In the genomic region with DNA sequence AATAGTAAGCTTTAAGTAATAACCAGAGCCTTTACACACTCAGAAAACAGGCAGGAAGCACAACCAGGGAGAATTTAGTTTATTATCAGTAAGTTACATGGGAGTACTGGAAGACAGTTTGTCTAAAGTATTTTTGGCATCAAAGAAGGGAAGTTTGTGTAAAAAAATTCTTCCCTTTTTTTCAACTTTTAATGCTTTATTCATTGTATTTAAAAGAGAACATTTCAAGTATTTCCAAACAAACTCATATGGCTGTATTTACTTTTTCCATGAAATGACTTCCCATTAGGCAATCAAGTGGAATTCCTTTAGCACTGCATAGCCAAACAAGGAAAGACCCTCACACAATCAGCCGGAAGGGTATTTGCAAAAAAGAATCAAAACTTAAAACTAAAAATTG, we compare ENCODE assay signal across 1 cellular context.
A peak's percentile ranks its signal among the peaks of the same experiment; 100 is the strongest.
TF ChIP-seq lines count a peak whose summit lies in the region.

No MANE protein-coding gene starts in this region.

TF ChIP-seq in HepG2, 621 proteins besides CTCF, POLR2A, EP300 and RAD21 (continued from another document and continues in another):
- TF ChIP-seq, protein P1, sequence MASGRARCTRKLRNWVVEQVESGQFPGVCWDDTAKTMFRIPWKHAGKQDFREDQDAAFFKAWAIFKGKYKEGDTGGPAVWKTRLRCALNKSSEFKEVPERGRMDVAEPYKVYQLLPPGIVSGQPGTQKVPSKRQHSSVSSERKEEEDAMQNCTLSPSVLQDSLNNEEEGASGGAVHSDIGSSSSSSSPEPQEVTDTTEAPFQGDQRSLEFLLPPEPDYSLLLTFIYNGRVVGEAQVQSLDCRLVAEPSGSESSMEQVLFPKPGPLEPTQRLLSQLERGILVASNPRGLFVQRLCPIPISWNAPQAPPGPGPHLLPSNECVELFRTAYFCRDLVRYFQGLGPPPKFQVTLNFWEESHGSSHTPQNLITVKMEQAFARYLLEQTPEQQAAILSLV (CRISPR knock-in tag; IDR thresholded peaks at IDR 0.05; ENCODE audit: borderline replicate concordance) = no peak
- TF ChIP-seq CERS6 (CRISPR knock-in tag; IDR thresholded peaks at IDR 0.05) = no peak
- no peak for TF ChIP-seq ZNF552 (CRISPR knock-in tag; IDR thresholded peaks at IDR 0.05; ENCODE audit: borderline replicate concordance)
- TF ChIP-seq, protein P2, sequence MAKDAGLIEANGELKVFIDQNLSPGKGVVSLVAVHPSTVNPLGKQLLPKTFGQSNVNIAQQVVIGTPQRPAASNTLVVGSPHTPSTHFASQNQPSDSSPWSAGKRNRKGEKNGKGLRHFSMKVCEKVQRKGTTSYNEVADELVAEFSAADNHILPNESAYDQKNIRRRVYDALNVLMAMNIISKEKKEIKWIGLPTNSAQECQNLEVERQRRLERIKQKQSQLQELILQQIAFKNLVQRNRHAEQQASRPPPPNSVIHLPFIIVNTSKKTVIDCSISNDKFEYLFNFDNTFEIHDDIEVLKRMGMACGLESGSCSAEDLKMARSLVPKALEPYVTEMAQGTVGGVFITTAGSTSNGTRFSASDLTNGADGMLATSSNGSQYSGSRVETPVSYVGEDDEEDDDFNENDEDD (CRISPR knock-in tag; IDR thresholded peaks at IDR 0.05; ENCODE audit: borderline replicate concordance) = no peak
- no peak for TF ChIP-seq NFYB (CRISPR knock-in tag; IDR thresholded peaks at IDR 0.05)
- no peak for TF ChIP-seq ZNF530 (CRISPR knock-in tag; IDR thresholded peaks at IDR 0.05; ENCODE audit: low read depth)
- TF ChIP-seq GPN1 (CRISPR knock-in tag; IDR thresholded peaks at IDR 0.05; ENCODE audit: borderline replicate concordance) = no peak
- TF ChIP-seq ZNF841 (CRISPR knock-in tag; IDR thresholded peaks at IDR 0.05; ENCODE audit: borderline replicate concordance) = no peak
- no peak for TF ChIP-seq ZNF318 (CRISPR knock-in tag; IDR thresholded peaks at IDR 0.05)
- no peak for TF ChIP-seq SKI (IDR thresholded peaks at IDR 0.05; ENCODE audit: partially characterized antibody)
- no peak for TF ChIP-seq SNRNP70 (IDR thresholded peaks at IDR 0.05; ENCODE audit: low read depth, low read length)
- no peak for TF ChIP-seq PHF20 (CRISPR knock-in tag; IDR thresholded peaks at IDR 0.05)
- TF ChIP-seq BCL6 (CRISPR knock-in tag; IDR thresholded peaks at IDR 0.05) = peak; percentile 73
- TF ChIP-seq, protein P3, sequence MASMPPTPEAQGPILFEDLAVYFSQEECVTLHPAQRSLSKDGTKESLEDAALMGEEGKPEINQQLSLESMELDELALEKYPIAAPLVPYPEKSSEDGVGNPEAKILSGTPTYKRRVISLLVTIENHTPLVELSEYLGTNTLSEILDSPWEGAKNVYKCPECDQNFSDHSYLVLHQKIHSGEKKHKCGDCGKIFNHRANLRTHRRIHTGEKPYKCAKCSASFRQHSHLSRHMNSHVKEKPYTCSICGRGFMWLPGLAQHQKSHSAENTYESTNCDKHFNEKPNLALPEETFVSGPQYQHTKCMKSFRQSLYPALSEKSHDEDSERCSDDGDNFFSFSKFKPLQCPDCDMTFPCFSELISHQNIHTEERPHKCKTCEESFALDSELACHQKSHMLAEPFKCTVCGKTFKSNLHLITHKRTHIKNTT (CRISPR knock-in tag; IDR thresholded peaks at IDR 0.05) = no peak
- no peak for TF ChIP-seq NCOA5 (CRISPR knock-in tag; IDR thresholded peaks at IDR 0.05)
- TF ChIP-seq ZFP90 (CRISPR knock-in tag; IDR thresholded peaks at IDR 0.05; ENCODE audit: borderline replicate concordance) = no peak
- TF ChIP-seq, protein P4, sequence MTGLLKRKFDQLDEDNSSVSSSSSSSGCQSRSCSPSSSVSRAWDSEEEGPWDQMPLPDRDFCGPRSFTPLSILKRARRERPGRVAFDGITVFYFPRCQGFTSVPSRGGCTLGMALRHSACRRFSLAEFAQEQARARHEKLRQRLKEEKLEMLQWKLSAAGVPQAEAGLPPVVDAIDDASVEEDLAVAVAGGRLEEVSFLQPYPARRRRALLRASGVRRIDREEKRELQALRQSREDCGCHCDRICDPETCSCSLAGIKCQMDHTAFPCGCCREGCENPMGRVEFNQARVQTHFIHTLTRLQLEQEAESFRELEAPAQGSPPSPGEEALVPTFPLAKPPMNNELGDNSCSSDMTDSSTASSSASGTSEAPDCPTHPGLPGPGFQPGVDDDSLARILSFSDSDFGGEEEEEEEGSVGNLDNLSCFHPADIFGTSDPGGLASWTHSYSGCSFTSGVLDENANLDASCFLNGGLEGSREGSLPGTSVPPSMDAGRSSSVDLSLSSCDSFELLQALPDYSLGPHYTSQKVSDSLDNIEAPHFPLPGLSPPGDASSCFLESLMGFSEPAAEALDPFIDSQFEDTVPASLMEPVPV (CRISPR knock-in tag; IDR thresholded peaks at IDR 0.05) = no peak
- no peak for TF ChIP-seq ZMYM4 (CRISPR knock-in tag; IDR thresholded peaks at IDR 0.05)
- TF ChIP-seq CEBPB (IDR thresholded peaks at IDR 0.05; ENCODE audit: borderline replicate concordance, low read depth, low read length) = peak; percentile 84; the same call in 1 of the 2 replicates
- TF ChIP-seq ZNF430 (CRISPR knock-in tag; IDR thresholded peaks at IDR 0.05) = no peak
- TF ChIP-seq ZGPAT (CRISPR knock-in tag; IDR thresholded peaks at IDR 0.05) = peak; percentile 63
- TF ChIP-seq, protein P5, sequence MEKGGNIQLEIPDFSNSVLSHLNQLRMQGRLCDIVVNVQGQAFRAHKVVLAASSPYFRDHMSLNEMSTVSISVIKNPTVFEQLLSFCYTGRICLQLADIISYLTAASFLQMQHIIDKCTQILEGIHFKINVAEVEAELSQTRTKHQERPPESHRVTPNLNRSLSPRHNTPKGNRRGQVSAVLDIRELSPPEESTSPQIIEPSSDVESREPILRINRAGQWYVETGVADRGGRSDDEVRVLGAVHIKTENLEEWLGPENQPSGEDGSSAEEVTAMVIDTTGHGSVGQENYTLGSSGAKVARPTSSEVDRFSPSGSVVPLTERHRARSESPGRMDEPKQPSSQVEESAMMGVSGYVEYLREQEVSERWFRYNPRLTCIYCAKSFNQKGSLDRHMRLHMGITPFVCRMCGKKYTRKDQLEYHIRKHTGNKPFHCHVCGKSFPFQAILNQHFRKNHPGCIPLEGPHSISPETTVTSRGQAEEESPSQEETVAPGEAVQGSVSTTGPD (CRISPR knock-in tag; IDR thresholded peaks at IDR 0.05) = no peak
- no peak for TF ChIP-seq PRDM4 (CRISPR knock-in tag; IDR thresholded peaks at IDR 0.05; ENCODE audit: borderline replicate concordance)
- no peak for TF ChIP-seq EED (CRISPR knock-in tag; IDR thresholded peaks at IDR 0.05)
- TF ChIP-seq GABPA (IDR thresholded peaks at IDR 0.05; ENCODE audit: low read depth, low read length) = no peak
- 0 out of 2 replicates have a peak, but pooled peaks have one; percentile 19 for TF ChIP-seq GABPA (CRISPR knock-in tag; IDR thresholded peaks at IDR 0.05; ENCODE audit: low read depth)
- no peak for TF ChIP-seq SP4 (CRISPR knock-in tag; IDR thresholded peaks at IDR 0.05)
- no peak for TF ChIP-seq ZBTB26 (CRISPR knock-in tag; IDR thresholded peaks at IDR 0.05; ENCODE audit: borderline replicate concordance)
- TF ChIP-seq PRMT3 (CRISPR knock-in tag; IDR thresholded peaks at IDR 0.05; ENCODE audit: borderline replicate concordance, low read depth) = no peak
- no peak for TF ChIP-seq ZSCAN12 (CRISPR knock-in tag; IDR thresholded peaks at IDR 0.05)
- TF ChIP-seq, protein P6, sequence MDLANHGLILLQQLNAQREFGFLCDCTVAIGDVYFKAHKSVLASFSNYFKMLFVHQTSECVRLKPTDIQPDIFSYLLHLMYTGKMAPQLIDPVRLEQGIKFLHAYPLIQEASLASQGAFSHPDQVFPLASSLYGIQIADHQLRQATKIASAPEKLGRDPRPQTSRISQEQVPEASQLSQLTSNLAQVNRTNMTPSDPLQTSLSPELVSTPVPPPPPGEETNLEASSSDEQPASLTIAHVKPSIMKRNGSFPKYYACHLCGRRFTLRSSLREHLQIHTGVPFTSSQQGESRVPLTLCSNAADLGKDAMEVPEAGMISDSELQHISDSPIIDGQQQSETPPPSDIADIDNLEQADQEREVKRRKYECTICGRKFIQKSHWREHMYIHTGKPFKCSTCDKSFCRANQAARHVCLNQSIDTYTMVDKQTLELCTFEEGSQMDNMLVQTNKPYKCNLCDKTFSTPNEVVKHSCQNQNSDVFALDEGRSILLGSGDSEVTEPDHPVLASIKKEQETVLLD (CRISPR knock-in tag; IDR thresholded peaks at IDR 0.05; ENCODE audit: low read depth) = no peak
